ENCODE assay signal across 8 cellular contexts in genomic region chr4:52721968-52722814, GRCh38. TPM values are rescaled to one million over a fixed set of nuclear protein-coding genes. Genes with fewer than 3 reads are reported as not detected.
DNase-seq lines count a peak whose midpoint lies in the region; ATAC-seq and TF ChIP-seq lines count a peak whose summit lies in the region.

No MANE protein-coding gene starts in this region.

- H3K9me3 Mint-ChIP-seq in progenitor cell of endocrine pancreas (ENCODE audit: low read depth) = no peaks in the 10 kb centered on the region

- peak; percentile 96 for DNase-seq in GM12864 (ENCODE audit: low read depth)
- peak; percentile 71 for DNase-seq in NCI-H1417 treated with DMSO at 0.1 percent for 48 hours (lab: John Stamatoyannopoulos, UW)
- peak; percentile 80 for DNase-seq in T follicular helper cell (ENCODE audit: low read depth)
- peak; percentile 94 for DNase-seq in left ventricle myocardium superior
- DNase-seq in progenitor cell of endocrine pancreas (ENCODE audit: low spot score, unreplicated experiment) = peak; percentile 88
- peak; percentile 95 for DNase-seq in ureter (ENCODE audit: low spot score)

- H3K27me3 Mint-ChIP-seq in progenitor cell of endocrine pancreas = no peaks in the 10 kb centered on the region

- peak overlapping the region; percentile 88 for H3K27ac Mint-ChIP-seq in progenitor cell of endocrine pancreas

- H3K27ac ChIP-seq in angular gyrus (ENCODE audit: low read depth, low read length) = peak overlapping the region; percentile 90

- H3K36me3 Mint-ChIP-seq in progenitor cell of endocrine pancreas (ENCODE audit: insufficient read depth) = peaks cover 8% of the 10 kb centered on the region

- ATAC-seq in HG02678 (IDR thresholded peaks at IDR 0.05; ENCODE audit: unreplicated experiment) (peak; percentile 96), left ventricle myocardium superior (peak; percentile 99)

- H3K4me3 Mint-ChIP-seq in progenitor cell of endocrine pancreas (ENCODE audit: low read depth) = peak overlapping the region; percentile 77

- intact Hi-C loops in left ventricle myocardium superior (cut with micrococcal nuclease) = no loop called here

- TF ChIP-seq CTCF in GM12864 (IDR thresholded peaks at IDR 0.05; ENCODE audit: low read depth, low read length, missing control alignments) = no peak
- TF ChIP-seq CTCF in progenitor cell of endocrine pancreas (IDR thresholded peaks at IDR 0.05; ENCODE audit: unreplicated experiment) = no peak

- H3K4me3 ChIP-seq in GM12864 (ENCODE audit: low read depth, low read length) = peak overlapping the region; percentile 68

- H3K4me1 Mint-ChIP-seq in progenitor cell of endocrine pancreas (ENCODE audit: low read depth) = peaks cover 4% of the 10 kb centered on the region

RNA-seq across cellular contexts. Expression of gene ERVMER34-1, which starts 29.0 kb away (rescaled TPM):
- total RNA-seq in left ventricle myocardium superior = 7.2 TPM
- total RNA-seq in progenitor cell of endocrine pancreas = 2.2 and 3.2 TPM in 2 replicates
- total RNA-seq in ureter = 3.7 TPM

Comparison
In these comparisons a context has a peak if more than half of its experiments do, and no peak if none do; other contexts are left out.
1. Peak in every context shown above with its lines: DNase-seq, ATAC-seq, H3K4me3 ChIP-seq and H3K27ac ChIP-seq.